In the genomic region with DNA sequence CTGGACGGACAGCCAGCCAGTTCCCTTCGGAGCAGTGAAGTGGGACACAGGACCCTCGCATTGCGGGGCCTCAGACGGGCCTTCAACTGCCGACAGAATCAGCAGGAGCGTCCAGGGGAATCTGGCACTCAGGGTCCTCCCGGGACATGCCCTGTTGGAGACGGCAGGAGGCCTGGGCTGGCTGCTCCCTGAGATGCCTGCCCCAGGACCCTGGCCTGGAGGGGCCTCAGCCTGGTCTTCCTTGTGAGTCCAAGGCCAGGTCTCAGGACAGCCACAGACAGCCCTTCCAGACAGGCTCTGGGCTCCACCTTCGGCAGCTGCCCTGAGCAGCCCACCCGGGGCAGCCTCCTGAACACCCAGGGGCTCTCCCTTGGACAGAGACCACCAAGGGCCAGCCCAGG, we compare ENCODE assay signal across 19 cellular contexts. TPM values are rescaled to one million over a fixed set of nuclear protein-coding genes. Genes with fewer than 3 reads are reported as not detected.
DNase-seq lines count a peak whose midpoint lies in the region; ATAC-seq and TF ChIP-seq lines count a peak whose summit lies in the region.
"Had no signal": no experiment of that assay in that cellular context is flagged by ENCODE, and none has a peak within 500 bp of the region (broad histone marks: within the 10 kb centered on the region; RNA-seq: fewer than 3 reads in every experiment).

No MANE protein-coding gene starts in this region.

- H3K9me3 ChIP-seq in left ventricle myocardium inferior (replicated peaks), result no peaks in the 10 kb centered on the region
- H3K9me3 ChIP-seq in mesodermal cell (ENCODE audit: control insufficient read depth, low read length), result no peaks in the 10 kb centered on the region
- H3K9me3 ChIP-seq in stomach, result no peaks in the 10 kb centered on the region
- H3K9me3 ChIP-seq: A549 had no signal

- no peak overlapping the region for H3K4me3 Mint-ChIP-seq in central memory CD8-positive, alpha-beta T cell
- H3K4me3 Mint-ChIP-seq: CD14-positive monocyte had no signal

- no peak for TF ChIP-seq POLR2A in stomach (IDR thresholded peaks at IDR 0.05)

- no peak for TF ChIP-seq EP300 in stomach (IDR thresholded peaks at IDR 0.05)

- H3K27me3 Mint-ChIP-seq in central memory CD8-positive, alpha-beta T cell, result no peaks in the 10 kb centered on the region

- TF ChIP-seq CTCF in left ventricle myocardium inferior (IDR thresholded peaks at IDR 0.05; ENCODE audit: borderline replicate concordance), result no peak
- TF ChIP-seq CTCF in stomach (IDR thresholded peaks at IDR 0.05), result no peak

- H3K4me1 ChIP-seq in left ventricle myocardium inferior, result peaks cover 10% of the 10 kb centered on the region
- H3K4me1 ChIP-seq in mesodermal cell (ENCODE audit: control insufficient read depth, insufficient read depth, low read length, poor library complexity, severe bottlenecking), result no peaks in the 10 kb centered on the region
- no peaks in the 10 kb centered on the region for H3K4me1 ChIP-seq in stomach
- H3K4me1 ChIP-seq: A549 had no signal

- H3K36me3 ChIP-seq in left ventricle myocardium inferior, result peaks cover 56% of the 10 kb centered on the region
- H3K36me3 ChIP-seq in mesodermal cell (ENCODE audit: control insufficient read depth, insufficient read depth, low read length), result peaks cover 41% of the 10 kb centered on the region
- peaks cover 35 to 69% (median 65%) of the 10 kb centered on the region in 4 donors for H3K36me3 ChIP-seq in stomach

- DNase-seq in Right ventricle myocardium superior (peak; percentile 21), left ventricle myocardium inferior (no peak), caudate nucleus (lab: John Stamatoyannopoulos, UW) (no peak), NCI-H82 treated with DMSO at 0.1 percent for 48 hours (lab: John Stamatoyannopoulos, UW; ENCODE audit: unreplicated experiment) (no peak), stomach (no peak)
- no peak for DNase-seq in central memory CD8-positive, alpha-beta T cell (ENCODE audit: low spot score in 2 of 2)
- DNase-seq: COR-L47, EL, KBM-7, NCI-H1436, NCI-H2029, NCI-H2171, NCI-H748 treated with DMSO at 0.1 percent for 48 hours had no signal

- ATAC-seq in Right ventricle myocardium superior (ENCODE audit: poor library complexity) (no peak), GM18502 (IDR thresholded peaks at IDR 0.05; ENCODE audit: poor library complexity, unreplicated experiment) (no peak)
- ATAC-seq in central memory CD8-positive, alpha-beta T cell (replicated peaks; ENCODE audit: extremely low read depth, poor library complexity, severe bottlenecking), result no peak
- ATAC-seq: A549 had no signal

- H3K4me1 Mint-ChIP-seq in central memory CD8-positive, alpha-beta T cell, result no peaks in the 10 kb centered on the region

- peaks cover 15% of the 10 kb centered on the region for H3K36me3 Mint-ChIP-seq in central memory CD8-positive, alpha-beta T cell (ENCODE audit: insufficient read depth)

- WGBS in mesodermal cell (ENCODE audit: insufficient coverage in 2 of 2), 2 experiments, result 96 to 97% methylated on average over 9 to 11 of the region's 11 CpGs
- WGBS in stomach, 5 donors, result 83 to 90% (median 88%) methylated on average over 10 to 11 of the region's 11 CpGs

- H3K27ac ChIP-seq in left ventricle myocardium inferior (replicated peaks) (no peak overlapping the region), mesodermal cell (ENCODE audit: low read depth, low read length, severe bottlenecking) (peak overlapping the region; percentile 6), caudate nucleus (ENCODE audit: low read depth, low read length) (no peak overlapping the region), stomach (no peak overlapping the region)
- H3K27ac ChIP-seq: A549 had no signal

- no peaks in the 10 kb centered on the region for H3K9me3 Mint-ChIP-seq in central memory CD8-positive, alpha-beta T cell
- H3K9me3 Mint-ChIP-seq: CD14-positive monocyte had no signal

- no peaks in the 10 kb centered on the region for H3K27me3 ChIP-seq in left ventricle myocardium inferior (ENCODE audit: low read depth)
- no peaks in the 10 kb centered on the region for H3K27me3 ChIP-seq in stomach

- intact Hi-C loops in Right ventricle myocardium superior (cut with DNase I), result no loop called here
- intact Hi-C loops in left ventricle myocardium inferior (cut with micrococcal nuclease), result no loop called here
- intact Hi-C loops in stomach (cut with DNase I; ENCODE audit: low total_unique reads), result no loop called here

- no peak overlapping the region for H3K4me3 ChIP-seq in left ventricle myocardium inferior
- H3K4me3 ChIP-seq in mesodermal cell (ENCODE audit: extremely low read depth, insufficient read depth, low read length, poor library complexity, severe bottlenecking), result no peak overlapping the region
- no peak overlapping the region for H3K4me3 ChIP-seq in stomach
- H3K4me3 ChIP-seq: A549 had no signal

- peak overlapping the region; percentile 61 for H3K27ac Mint-ChIP-seq in central memory CD8-positive, alpha-beta T cell (ENCODE audit: low read depth)

RNA-seq across cellular contexts. Expression of a gene that starts 14.6 kb away (rescaled TPM):
- total RNA-seq in Right ventricle myocardium superior (9.7 TPM), left ventricle myocardium inferior (10.6 TPM), stomach (10 to 100 TPM; 27.4 to 95.5 (median 41.2) TPM)
- 21.1 TPM for polyA plus RNA-seq in mesodermal cell (2013, experiment 1 of 2)
- polyA plus RNA-seq in mesodermal cell (2013, experiment 2 of 2), result 14.2 TPM
- 1 to 10 TPM; 4.4 to 7.3 (median 6.9) TPM for polyA plus RNA-seq in stomach

RNA-seq across cellular contexts. Expression of a gene that starts 34.7 kb away (rescaled TPM):
- total RNA-seq in Right ventricle myocardium superior (0.11 TPM), left ventricle myocardium inferior (0.14 TPM), stomach (1 to 10 TPM in 1 of 5 donors, under 1 TPM in 1, not detected in 3; 0.55 to 1.2 TPM)
- 3.6 TPM for polyA plus RNA-seq in mesodermal cell (2013, experiment 1 of 2)
- 4.1 TPM for polyA plus RNA-seq in mesodermal cell (2013, experiment 2 of 2)
- 1 to 10 TPM in 1 of 3 donors, under 1 TPM in 2; 0.25 to 3.1 (median 0.50) TPM for polyA plus RNA-seq in stomach
- total RNA-seq: HT1080 had no signal
- polyA plus RNA-seq: CD14-positive monocyte had no signal

RNA-seq across cellular contexts. Expression of a gene that starts 38.3 kb away (rescaled TPM):
- total RNA-seq in Right ventricle myocardium superior (5.5 TPM), left ventricle myocardium inferior (5.3 TPM), stomach (10 to 100 TPM in 2 of 5 donors, 1 to 10 TPM in 3; 1.8 to 20.4 (median 8.3) TPM)
- polyA plus RNA-seq in mesodermal cell (2013, experiment 1 of 2), result 10.8 TPM
- 8.0 TPM for polyA plus RNA-seq in mesodermal cell (2013, experiment 2 of 2)
- 1 to 10 TPM; 5.4 to 7.5 (median 7.4) TPM for polyA plus RNA-seq in stomach

RNA-seq across cellular contexts. Expression of a gene that starts 41.1 kb away (rescaled TPM):
- not detected for total RNA-seq in Right ventricle myocardium superior
- total RNA-seq in left ventricle myocardium inferior, result not detected
- not detected for polyA plus RNA-seq in mesodermal cell (2013, experiment 1 of 2)
- not detected for polyA plus RNA-seq in mesodermal cell (2013, experiment 2 of 2)
- 1 to 10 TPM in 1 of 5 donors, under 1 TPM in 1, not detected in 3; 0.87 to 3.5 TPM for total RNA-seq in stomach
- 1 to 10 TPM in 1 of 3 donors, not detected in 2; 2.1 TPM for polyA plus RNA-seq in stomach
- total RNA-seq: HT1080, NCI-H460 had no signal
- polyA plus RNA-seq: A549, CD14-positive monocyte had no signal

RNA-seq across cellular contexts. Expression of a gene that starts 51.5 kb away (rescaled TPM):
- total RNA-seq in Right ventricle myocardium superior (0.13 TPM), left ventricle myocardium inferior (not detected), stomach (10 to 100 TPM; 10.3 to 98.5 (median 22.2) TPM)
- polyA plus RNA-seq in mesodermal cell (2013, experiment 1 of 2), result not detected
- polyA plus RNA-seq in mesodermal cell (2013, experiment 2 of 2), result not detected
- polyA plus RNA-seq in stomach, result 10 to 100 TPM in 2 of 3 donors, 1 to 10 TPM in 1; 7.7 to 32.5 (median 23.6) TPM
- total RNA-seq: HT1080 had no signal
